Comparison of ENCODE assay signal across 24 cellular contexts in the genomic region with DNA sequence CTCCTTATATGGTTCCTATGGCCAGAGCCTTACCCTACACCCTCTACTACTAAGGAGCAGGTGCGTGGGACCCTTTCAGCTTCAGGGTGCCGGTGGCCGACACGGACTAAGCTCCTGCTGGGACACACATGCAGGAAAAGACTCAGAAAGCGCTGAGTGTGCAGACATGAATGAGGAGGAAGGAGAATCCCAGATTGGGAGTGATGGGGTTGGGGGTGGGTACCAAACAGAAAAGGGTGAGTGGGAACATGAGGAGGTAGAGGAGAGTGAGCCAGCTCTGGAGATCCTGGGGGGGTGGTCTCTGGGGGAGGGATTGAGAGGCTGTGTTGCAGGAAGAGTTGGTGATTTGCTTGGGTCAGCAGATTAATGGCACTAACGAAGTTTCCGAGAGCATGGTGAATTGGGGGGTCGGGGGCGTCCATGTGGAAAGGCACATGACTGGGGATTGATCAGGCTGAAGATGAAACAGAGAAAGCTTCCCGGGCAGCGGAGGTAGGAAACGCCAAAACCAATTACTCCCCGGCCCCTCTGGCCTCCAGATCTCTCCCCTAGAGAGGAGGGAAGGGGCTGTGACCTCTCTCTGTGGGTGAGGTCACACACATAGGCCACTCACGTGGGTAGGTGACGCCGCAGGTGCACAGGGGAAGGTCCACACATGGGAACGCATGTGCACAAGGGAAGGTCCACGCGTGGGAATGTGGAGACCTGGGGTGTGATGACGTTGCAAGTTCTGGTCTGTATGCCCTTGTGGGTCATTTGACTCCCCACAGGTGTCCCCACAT.
"Had no signal": no experiment of that assay in that cellular context is flagged by ENCODE, and none has a peak within 500 bp of the region (broad histone marks: within the 10 kb centered on the region; RNA-seq: fewer than 3 reads in every experiment).

No MANE protein-coding gene starts in this region.

- H3K27ac ChIP-seq: dorsolateral prefrontal cortex, lower lobe of right lung, neutrophil, pancreas, stomach, thyroid gland, vagina had no signal

- DNase-seq: dorsolateral prefrontal cortex; effector CD4-positive, alpha-beta T cell; hypothalamus; immature natural killer cell; islet precursor cell; left ventricle myocardium superior; lower lobe of right lung; pancreas; stimulated activated CD4-positive, alpha-beta T cell treated with anti-CD3 and anti-CD28 coated beads, Interleukin-12 subunit alpha, Interleukin-12 subunit beta, amount 100 ng/mL, for 4 hours; stimulated activated CD4-positive, alpha-beta T cell treated with anti-CD3 and anti-CD28 coated beads, Interleukin-1b, Interleukin-23, amount 100 ng/mL, for 48 hours; stimulated activated CD4-positive, alpha-beta T cell treated with anti-CD3 and anti-CD28 coated beads, Interleukin-4, amount 100 ng/mL, for 1 hour; stimulated activated CD8-positive, alpha-beta memory T cell treated with anti-CD3 and anti-CD28 coated beads, Interleukin-4, amount 100 ng/mL, for 48 hours; stimulated activated naive CD4-positive, alpha-beta T cell treated with Interleukin-2 at 50 U/mL for 16 hours; stomach; thyroid gland; trophoblast cell had no signal

- H3K36me3 Mint-ChIP-seq: immature natural killer cell had no signal

- ATAC-seq: left ventricle myocardium superior, lower lobe of right lung, pancreas, sciatic nerve had no signal

- H3K4me3 Mint-ChIP-seq: immature natural killer cell, nephron had no signal

- H3K4me2 ChIP-seq: smooth muscle cell had no signal

- H3K4me3 ChIP-seq: dorsolateral prefrontal cortex, lower lobe of right lung, pancreas, smooth muscle cell, stomach, thyroid gland, vagina had no signal

- H3K27ac Mint-ChIP-seq: immature natural killer cell, progenitor cell of endocrine pancreas had no signal

- H3K4me1 Mint-ChIP-seq: immature natural killer cell had no signal

- H3K9me3 Mint-ChIP-seq: immature natural killer cell, nephron had no signal

- H3K27me3 ChIP-seq: vagina had no signal

- H3K9me3 ChIP-seq: lower lobe of right lung, neutrophil, pancreas, stomach, thyroid gland, vagina had no signal

- FAIRE-seq: colon, frontal cortex, pancreas had no signal

- H3K36me3 ChIP-seq: lower lobe of right lung, neutrophil, pancreas, stomach, thyroid gland, vagina had no signal

- H3K4me1 ChIP-seq: lower lobe of right lung, pancreas, stomach, thyroid gland, vagina had no signal
